2 cellular contexts compared by ENCODE assay signal in the genomic region with DNA sequence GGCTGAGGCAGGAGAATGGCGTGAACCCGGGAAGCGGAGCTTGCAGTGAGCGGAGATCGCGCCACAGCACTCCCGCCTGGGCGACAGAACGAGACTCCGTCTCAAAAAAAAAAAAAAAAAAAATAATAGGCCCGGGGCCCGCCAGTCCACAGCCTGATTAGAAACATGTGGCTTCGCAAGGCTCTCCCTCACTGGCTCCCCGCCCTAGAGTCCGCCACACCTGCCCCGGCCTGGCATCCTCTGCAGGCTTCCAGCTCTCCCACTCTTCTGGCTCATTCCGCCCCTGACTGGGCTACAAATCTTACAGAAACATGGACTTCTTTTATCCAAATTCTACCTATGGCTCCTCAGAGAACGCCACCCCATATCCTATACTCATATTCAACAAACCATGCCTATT.
TF ChIP-seq lines count a peak whose summit lies in the region.

No MANE protein-coding gene starts in this region.

TF ChIP-seq in GM23338, 12 proteins besides CTCF, POLR2A, EP300 and RAD21:
- TF ChIP-seq, protein P1, sequence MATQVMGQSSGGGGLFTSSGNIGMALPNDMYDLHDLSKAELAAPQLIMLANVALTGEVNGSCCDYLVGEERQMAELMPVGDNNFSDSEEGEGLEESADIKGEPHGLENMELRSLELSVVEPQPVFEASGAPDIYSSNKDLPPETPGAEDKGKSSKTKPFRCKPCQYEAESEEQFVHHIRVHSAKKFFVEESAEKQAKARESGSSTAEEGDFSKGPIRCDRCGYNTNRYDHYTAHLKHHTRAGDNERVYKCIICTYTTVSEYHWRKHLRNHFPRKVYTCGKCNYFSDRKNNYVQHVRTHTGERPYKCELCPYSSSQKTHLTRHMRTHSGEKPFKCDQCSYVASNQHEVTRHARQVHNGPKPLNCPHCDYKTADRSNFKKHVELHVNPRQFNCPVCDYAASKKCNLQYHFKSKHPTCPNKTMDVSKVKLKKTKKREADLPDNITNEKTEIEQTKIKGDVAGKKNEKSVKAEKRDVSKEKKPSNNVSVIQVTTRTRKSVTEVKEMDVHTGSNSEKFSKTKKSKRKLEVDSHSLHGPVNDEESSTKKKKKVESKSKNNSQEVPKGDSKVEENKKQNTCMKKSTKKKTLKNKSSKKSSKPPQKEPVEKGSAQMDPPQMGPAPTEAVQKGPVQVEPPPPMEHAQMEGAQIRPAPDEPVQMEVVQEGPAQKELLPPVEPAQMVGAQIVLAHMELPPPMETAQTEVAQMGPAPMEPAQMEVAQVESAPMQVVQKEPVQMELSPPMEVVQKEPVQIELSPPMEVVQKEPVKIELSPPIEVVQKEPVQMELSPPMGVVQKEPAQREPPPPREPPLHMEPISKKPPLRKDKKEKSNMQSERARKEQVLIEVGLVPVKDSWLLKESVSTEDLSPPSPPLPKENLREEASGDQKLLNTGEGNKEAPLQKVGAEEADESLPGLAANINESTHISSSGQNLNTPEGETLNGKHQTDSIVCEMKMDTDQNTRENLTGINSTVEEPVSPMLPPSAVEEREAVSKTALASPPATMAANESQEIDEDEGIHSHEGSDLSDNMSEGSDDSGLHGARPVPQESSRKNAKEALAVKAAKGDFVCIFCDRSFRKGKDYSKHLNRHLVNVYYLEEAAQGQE (IDR thresholded peaks at IDR 0.05; ENCODE audit: unreplicated experiment), result no peak

TF ChIP-seq in H1, 55 proteins besides CTCF, POLR2A, EP300 and RAD21:
- TF ChIP-seq, protein P2, sequence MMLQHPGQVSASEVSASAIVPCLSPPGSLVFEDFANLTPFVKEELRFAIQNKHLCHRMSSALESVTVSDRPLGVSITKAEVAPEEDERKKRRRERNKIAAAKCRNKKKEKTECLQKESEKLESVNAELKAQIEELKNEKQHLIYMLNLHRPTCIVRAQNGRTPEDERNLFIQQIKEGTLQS (IDR thresholded peaks at IDR 0.05; ENCODE audit: insufficient read depth, low read depth, low read length), result no peak
- TF ChIP-seq FOSL1 (IDR thresholded peaks at IDR 0.05; ENCODE audit: insufficient read depth, low read depth, low read length), result no peak
- TF ChIP-seq JUND (IDR thresholded peaks at IDR 0.05; ENCODE audit: low read length), result no peak
- no peak for TF ChIP-seq TCF12 (IDR thresholded peaks at IDR 0.05; ENCODE audit: low read depth, low read length)
- no peak for TF ChIP-seq KDM5A (IDR thresholded peaks at IDR 0.05; ENCODE audit: low read length)
- TF ChIP-seq SP1 (IDR thresholded peaks at IDR 0.05; ENCODE audit: low read depth, low read length), result no peak
- TF ChIP-seq CEBPB (IDR thresholded peaks at IDR 0.05; ENCODE audit: low read depth, low read length), result no peak
- TF ChIP-seq POLR2AphosphoS5 (IDR thresholded peaks at IDR 0.05; ENCODE audit: low read depth, low read length), result no peak
- TF ChIP-seq, protein P3, sequence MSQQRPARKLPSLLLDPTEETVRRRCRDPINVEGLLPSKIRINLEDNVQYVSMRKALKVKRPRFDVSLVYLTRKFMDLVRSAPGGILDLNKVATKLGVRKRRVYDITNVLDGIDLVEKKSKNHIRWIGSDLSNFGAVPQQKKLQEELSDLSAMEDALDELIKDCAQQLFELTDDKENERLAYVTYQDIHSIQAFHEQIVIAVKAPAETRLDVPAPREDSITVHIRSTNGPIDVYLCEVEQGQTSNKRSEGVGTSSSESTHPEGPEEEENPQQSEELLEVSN (IDR thresholded peaks at IDR 0.05), result no peak
- TF ChIP-seq TAF7 (optimal IDR thresholded peaks at IDR 0.05; ENCODE audit: borderline replicate concordance, low read depth, low read length), result no peak
